ENCODE assay signal across 14 cellular contexts in the genomic region with DNA sequence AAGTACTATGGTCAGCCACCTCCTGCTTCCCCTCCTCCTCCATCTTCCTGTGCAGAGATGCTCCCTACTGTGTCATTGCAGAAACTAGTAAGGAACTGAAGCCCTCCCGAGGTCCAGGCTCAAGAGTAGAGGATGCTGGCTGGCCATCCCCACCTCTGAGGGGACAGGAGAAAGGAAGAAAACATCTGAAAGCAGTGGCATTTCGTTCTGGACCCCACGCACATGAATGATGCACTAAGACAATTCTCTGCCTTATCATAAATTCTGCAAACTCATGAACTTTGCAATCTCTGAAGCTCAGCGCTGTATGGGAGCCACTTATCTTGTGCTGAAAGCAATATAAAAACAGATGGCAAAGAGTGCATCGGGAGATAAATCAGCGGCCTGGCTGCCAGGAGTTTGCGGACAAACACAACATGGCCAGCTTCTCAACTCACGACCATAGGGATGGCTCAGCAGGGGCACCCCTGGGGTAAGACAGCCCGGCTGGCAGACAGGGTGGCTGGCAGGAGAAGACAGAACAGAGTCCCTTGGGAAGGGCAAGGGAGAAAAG.
"Had no signal": no experiment of that assay in that cellular context is flagged by ENCODE, and none has a peak within 500 bp of the region (broad histone marks: within the 10 kb centered on the region; RNA-seq: fewer than 3 reads in every experiment).

No MANE protein-coding gene starts in this region.

- ATAC-seq: effector memory CD8-positive, alpha-beta T cell; gastroesophageal sphincter; naive thymus-derived CD4-positive, alpha-beta T cell; stimulated activated naive B cell treated with anti-CD40 and anti-IgM and Interleukin-4, amounts not matched to agents 10 μg/mL and 1 μg/mL and 100 μg/mL, for 72 hours; stimulated activated naive CD8-positive, alpha-beta T cell treated with anti-CD3 and anti-CD28 coated beads, Interleukin-15, amount 100 ng/mL, for 72 hours had no signal

- DNase-seq: effector memory CD8-positive, alpha-beta T cell; esophagus squamous epithelium; foreskin fibroblast; glutamatergic neuron; islet precursor cell; mammary epithelial cell; naive thymus-derived CD4-positive, alpha-beta T cell; sigmoid colon; stimulated activated CD4-positive, alpha-beta T cell treated with anti-CD3 and anti-CD28 coated beads, Interleukin-2, amount 100 ng/mL, for 24 hours; stimulated activated CD4-positive, alpha-beta T cell treated with anti-CD3 and anti-CD28 coated beads, Interleukin-4, amount 100 ng/mL, for 4 hours; stimulated activated naive B cell treated with anti-CD40 and anti-IgM and Interleukin-4, amounts not matched to agents 10 μg/mL and 1 μg/mL and 100 μg/mL, for 72 hours; stimulated activated naive CD8-positive, alpha-beta T cell treated with anti-CD3 and anti-CD28 coated beads, Interleukin-15, amount 100 ng/mL, for 72 hours; transverse colon had no signal
